25 cellular contexts compared by ENCODE assay signal in the genomic region with DNA sequence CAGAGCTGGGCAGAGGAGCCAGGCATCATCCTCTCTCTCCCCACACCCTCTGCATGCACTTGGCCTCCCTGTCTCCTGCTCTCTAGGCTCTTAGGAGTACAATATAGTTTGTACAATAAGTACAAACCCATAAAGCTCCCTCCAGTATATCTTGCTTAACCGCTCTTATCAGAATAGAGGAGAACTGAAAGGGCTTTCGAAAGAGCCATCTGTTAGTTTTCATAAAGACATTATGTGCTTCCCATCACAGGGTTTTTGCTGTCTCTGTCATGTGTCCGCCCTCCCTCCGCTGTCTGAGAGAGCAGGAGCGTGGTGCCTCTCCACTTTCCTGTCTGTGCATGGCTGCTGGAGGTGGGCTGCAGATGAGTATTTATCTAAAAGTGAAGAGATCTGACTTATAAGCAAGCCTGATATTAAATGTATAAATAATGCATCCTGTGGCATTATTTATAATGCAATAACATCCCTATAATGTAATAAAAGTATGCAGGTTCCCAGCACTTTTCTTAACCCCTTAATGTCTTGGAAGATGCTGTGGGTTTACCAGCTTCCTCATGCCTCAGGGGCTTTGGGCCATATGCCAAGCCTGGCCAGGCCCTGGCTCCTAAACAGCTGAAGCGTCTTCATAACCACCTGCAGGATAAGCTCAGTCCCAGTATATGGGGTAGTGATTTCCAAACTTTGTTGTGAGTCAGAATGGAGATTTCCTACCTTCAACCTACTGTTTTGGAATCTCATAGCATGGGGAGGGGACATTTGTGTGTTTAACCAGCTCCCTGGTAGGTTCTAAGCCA.
A peak's percentile ranks its signal among the peaks of the same experiment; 100 is the strongest.
DNase-seq lines count a peak whose midpoint lies in the region; ATAC-seq, FAIRE-seq and TF ChIP-seq lines count a peak whose summit lies in the region.
"Had no signal": no experiment of that assay in that cellular context is flagged by ENCODE, and none has a peak within 500 bp of the region (broad histone marks: within the 10 kb centered on the region; RNA-seq: fewer than 3 reads in every experiment).

No MANE protein-coding gene starts in this region.

- no peak overlapping the region for H3K4me2 ChIP-seq in parathyroid adenoma (ENCODE audit: low read length)

- in situ Hi-C loops in HAP-1 (cut with MboI; ENCODE audit: low sequenced_read_pairs), result loop anchor here (25.0 kb wide), 1 partner anchor 1703 kb away; no protein-coding TSS in a partner anchor

- no peak overlapping the region for H3K27ac ChIP-seq in parathyroid adenoma
- H3K27ac ChIP-seq in ovary, result no peak overlapping the region
- H3K27ac ChIP-seq: thyroid gland had no signal

- ATAC-seq in SK-N-SH treated with all-trans-retinoic acid at 6 μM for 48 hours, result no peak; the same call in 2 of the 3 replicates
- ATAC-seq: activated naive CD8-positive, alpha-beta T cell treated with anti-CD3 and anti-CD28 coated beads, Interleukin-2, amount 50 U/mL, for 24 hours; left lobe of liver; PC-3; T-cell had no signal

- H3K27me3 ChIP-seq in parathyroid adenoma (ENCODE audit: control insufficient read depth, insufficient read depth, low read length) (no peaks in the 10 kb centered on the region), ovary (no peaks in the 10 kb centered on the region), HAP-1 (ENCODE audit: low read depth) (no peaks in the 10 kb centered on the region)
- H3K27me3 ChIP-seq: thyroid gland had no signal

- no peak for DNase-seq in HTR-8/SVneo (ENCODE audit: insufficient read length, low spot score)
- peak; percentile 91 for DNase-seq in MV-4-11 (lab: John Stamatoyannopoulos, UW)
- no peak for DNase-seq in ovary
- no peak for DNase-seq in HAP-1 (ENCODE audit: low spot score in 2 of 2)
- DNase-seq in NCI-H748 treated with DMSO at 0.1 percent for 48 hours (lab: John Stamatoyannopoulos, UW), result no peak
- DNase-seq: activated CD4-positive, alpha-beta memory T cell treated with anti-CD3 and anti-CD28 coated beads, Interleukin-2, amount 10 ng/mL, durations not matched to agents 7 days and 5 days; activated CD4-positive, CD25-positive, alpha-beta regulatory T cell treated with anti-CD3 and anti-CD28 coated beads, Interleukin-2, amount 50 U/mL, for 72 hours; activated effector memory CD4-positive, alpha-beta T cell treated with Interleukin-2 at 50 U/mL for 16 hours; activated naive CD8-positive, alpha-beta T cell treated with anti-CD3 and anti-CD28 coated beads, Interleukin-2, amount 50 U/mL, for 24 hours; CD4-positive, alpha-beta memory T cell; DMS153; HFFc6; IMR-90; NCI-H187; NCI-H2171 treated with DMSO at 0.1 percent for 48 hours; nephron progenitor cell; PC-3; posterior cingulate gyrus; SIG-M5; T-cell; thyroid gland had no signal

- no peak for TF ChIP-seq EP300 in ovary (IDR thresholded peaks at IDR 0.05)

- TF ChIP-seq CTCF in parathyroid adenoma (IDR thresholded peaks at IDR 0.05) (no peak), ovary (IDR thresholded peaks at IDR 0.05) (no peak)

- TF ChIP-seq POLR2A in ovary (IDR thresholded peaks at IDR 0.05), result no peak

- WGBS in ovary, 3 donors, result 21 to 25% (median 22%) methylated on average over 6 of the region's 6 CpGs

- H3K4me3 ChIP-seq in parathyroid adenoma (ENCODE audit: low read depth, low read length) (no peak overlapping the region), ovary (no peak overlapping the region), HAP-1 (no peak overlapping the region)
- H3K4me3 ChIP-seq: thyroid gland had no signal

- H3K4me1 ChIP-seq in parathyroid adenoma (peaks cover 4% of the 10 kb centered on the region), ovary (ENCODE audit: insufficient read depth) (no peaks in the 10 kb centered on the region), HAP-1 (no peaks in the 10 kb centered on the region)
- H3K4me1 ChIP-seq: thyroid gland had no signal

- intact Hi-C loops in ovary (cut with DNase I), result no loop called here

- H3K36me3 ChIP-seq in parathyroid adenoma (ENCODE audit: control insufficient read depth, insufficient read depth, low read length) (no peaks in the 10 kb centered on the region), ovary (no peaks in the 10 kb centered on the region), HAP-1 (replicated peaks) (no peaks in the 10 kb centered on the region)
- H3K36me3 ChIP-seq: thyroid gland had no signal

- no peak overlapping the region for H3K9ac ChIP-seq in parathyroid adenoma

- H2AFZ ChIP-seq in parathyroid adenoma, result peak overlapping the region; percentile 41

- no peaks in the 10 kb centered on the region for H3K79me2 ChIP-seq in parathyroid adenoma

- H3K9me3 ChIP-seq in parathyroid adenoma (ENCODE audit: control insufficient read depth, low read length) (no peaks in the 10 kb centered on the region), ovary (no peaks in the 10 kb centered on the region), HAP-1 (no peaks in the 10 kb centered on the region)
- H3K9me3 ChIP-seq: thyroid gland had no signal

- peak; percentile 26 for FAIRE-seq in HTR-8/SVneo (lab: Jason Lieb, UNC)
- FAIRE-seq: G401.6 had no signal

TF ChIP-seq in SK-N-SH treated with all-trans-retinoic acid at 6 μM for 48 hours, 23 proteins besides CTCF, POLR2A, EP300 and RAD21:
- TF ChIP-seq TCF4 (CRISPR knock-in tag; IDR thresholded peaks at IDR 0.05; ENCODE audit: borderline replicate concordance) (peak; percentile 81), TSHZ2 (CRISPR knock-in tag; IDR thresholded peaks at IDR 0.05) (peak; percentile 69), ZNF8 (CRISPR knock-in tag; IDR thresholded peaks at IDR 0.05) (no peak), TOX (CRISPR knock-in tag; IDR thresholded peaks at IDR 0.05; ENCODE audit: borderline replicate concordance) (no peak), ISL1 (CRISPR knock-in tag; IDR thresholded peaks at IDR 0.05) (peak; percentile 81)
TF ChIP-seq in SK-N-SH treated with all-trans-retinoic acid at 6 μM for 48 hours: peak in this region for 3.
